ENCODE assay signal across 22 cellular contexts in genomic region chr11:60889869-60890311, GRCh38. TPM values are rescaled to one million over a fixed set of nuclear protein-coding genes. Genes with fewer than 3 reads are reported as not detected.
DNase-seq lines count a peak whose midpoint lies in the region; ATAC-seq and TF ChIP-seq lines count a peak whose summit lies in the region.
"Had no signal": no experiment of that assay in that cellular context is flagged by ENCODE, and none has a peak within 500 bp of the region (broad histone marks: within the 10 kb centered on the region; RNA-seq: fewer than 3 reads in every experiment).

No MANE protein-coding gene starts in this region.

- peak; percentile 36 for TF ChIP-seq POLR2A in GM18505 (IDR thresholded peaks at IDR 0.05; ENCODE audit: borderline replicate concordance, extremely low read depth, insufficient read depth, insufficient read length)

- DNase-seq in endothelial cell (ENCODE audit: low spot score) (no peak), GM03348 (ENCODE audit: low spot score) (no peak), AG08396 (ENCODE audit: low spot score) (no peak)
- DNase-seq in activated T-helper 2 cell treated with anti-CD3 and anti-CD28 coated beads, Interferon-gamma antibody, Interleukin-2, Interleukin-4, amounts not matched to agents 10 μg/mL and 5 μg/mL and 100 μg/mL, durations not matched to agents 14 hours and 24 hours and 36 hours (ENCODE audit: low spot score) = no peak
- DNase-seq: activated effector memory CD4-positive, alpha-beta T cell treated with Interleukin-2 at 50 U/mL for 16 hours; DMS 273 treated with DMSO at 0.1 percent for 48 hours; dorsolateral prefrontal cortex; GOT3; hippocampal formation; NCI-H1694 treated with DMSO at 0.1 percent for 48 hours; NCI-H446; ovary; SHP77; small intestine had no signal

- ATAC-seq in GM18505 (IDR thresholded peaks at IDR 0.05; ENCODE audit: unreplicated experiment) = no peak

- intact Hi-C loops in activated T-helper 2 cell treated with anti-CD3 and anti-CD28 coated beads, Interferon-gamma antibody, Interleukin-2, Interleukin-4, amounts not matched to agents 10 μg/mL and 5 μg/mL and 100 μg/mL, durations not matched to agents 14 hours and 24 hours and 36 hours (cut with micrococcal nuclease) = no loop called here

- peaks cover 18% of the 10 kb centered on the region for H3K36me3 Mint-ChIP-seq in endothelial cell (ENCODE audit: low read depth, unreplicated experiment)
- peaks cover 70% of the 10 kb centered on the region for H3K36me3 Mint-ChIP-seq in activated T-helper 2 cell treated with anti-CD3 and anti-CD28 coated beads, Interferon-gamma antibody, Interleukin-2, Interleukin-4, amounts not matched to agents 10 μg/mL and 5 μg/mL and 100 μg/mL, durations not matched to agents 14 hours and 24 hours and 36 hours (ENCODE audit: low read depth)

- peak overlapping the region; percentile 64 for H3K27ac ChIP-seq in C4-2B
- H3K27ac ChIP-seq: dorsolateral prefrontal cortex, ovary, vagina had no signal

- H3K4me1 Mint-ChIP-seq in endothelial cell (ENCODE audit: unreplicated experiment) = no peaks in the 10 kb centered on the region
- peaks cover 15% of the 10 kb centered on the region for H3K4me1 Mint-ChIP-seq in activated T-helper 2 cell treated with anti-CD3 and anti-CD28 coated beads, Interferon-gamma antibody, Interleukin-2, Interleukin-4, amounts not matched to agents 10 μg/mL and 5 μg/mL and 100 μg/mL, durations not matched to agents 14 hours and 24 hours and 36 hours (ENCODE audit: low read depth)

- no peaks in the 10 kb centered on the region for H3K9me3 Mint-ChIP-seq in endothelial cell (ENCODE audit: unreplicated experiment)
- H3K9me3 Mint-ChIP-seq in activated T-helper 2 cell treated with anti-CD3 and anti-CD28 coated beads, Interferon-gamma antibody, Interleukin-2, Interleukin-4, amounts not matched to agents 10 μg/mL and 5 μg/mL and 100 μg/mL, durations not matched to agents 14 hours and 24 hours and 36 hours = no peaks in the 10 kb centered on the region
- H3K9me3 Mint-ChIP-seq: stimulated activated naive CD8-positive, alpha-beta T cell treated with anti-CD3 and anti-CD28 coated beads, Interleukin-15, Interleukin-2, amounts not matched to agents 100 ng/mL and 50 ng/mL, for 24 hours had no signal

- TF ChIP-seq CTCF in C4-2B (conservative IDR thresholded peaks at IDR 0.05) (no peak), endothelial cell (IDR thresholded peaks at IDR 0.05; ENCODE audit: unreplicated experiment) (no peak)

- peaks cover 2% of the 10 kb centered on the region for H3K27me3 Mint-ChIP-seq in endothelial cell (ENCODE audit: unreplicated experiment)
- H3K27me3 Mint-ChIP-seq in activated T-helper 2 cell treated with anti-CD3 and anti-CD28 coated beads, Interferon-gamma antibody, Interleukin-2, Interleukin-4, amounts not matched to agents 10 μg/mL and 5 μg/mL and 100 μg/mL, durations not matched to agents 14 hours and 24 hours and 36 hours (ENCODE audit: low read depth) = no peaks in the 10 kb centered on the region
- H3K27me3 Mint-ChIP-seq: brain; stimulated activated naive CD8-positive, alpha-beta T cell treated with anti-CD3 and anti-CD28 coated beads, Interleukin-15, Interleukin-2, amounts not matched to agents 100 ng/mL and 50 ng/mL, for 24 hours had no signal

- H3K27ac Mint-ChIP-seq in endothelial cell (ENCODE audit: unreplicated experiment) = peak overlapping the region; percentile 68
- H3K27ac Mint-ChIP-seq in activated T-helper 2 cell treated with anti-CD3 and anti-CD28 coated beads, Interferon-gamma antibody, Interleukin-2, Interleukin-4, amounts not matched to agents 10 μg/mL and 5 μg/mL and 100 μg/mL, durations not matched to agents 14 hours and 24 hours and 36 hours = no peak overlapping the region
- H3K27ac Mint-ChIP-seq: stimulated activated naive CD8-positive, alpha-beta T cell treated with anti-CD3 and anti-CD28 coated beads, Interleukin-15, Interleukin-2, amounts not matched to agents 100 ng/mL and 50 ng/mL, for 24 hours had no signal

- no peak overlapping the region for H3K4me3 Mint-ChIP-seq in endothelial cell (ENCODE audit: unreplicated experiment)
- H3K4me3 Mint-ChIP-seq in activated T-helper 2 cell treated with anti-CD3 and anti-CD28 coated beads, Interferon-gamma antibody, Interleukin-2, Interleukin-4, amounts not matched to agents 10 μg/mL and 5 μg/mL and 100 μg/mL, durations not matched to agents 14 hours and 24 hours and 36 hours (ENCODE audit: low read depth) = no peak overlapping the region
- H3K4me3 Mint-ChIP-seq: brain; stimulated activated naive CD8-positive, alpha-beta T cell treated with anti-CD3 and anti-CD28 coated beads, Interleukin-15, Interleukin-2, amounts not matched to agents 100 ng/mL and 50 ng/mL, for 24 hours had no signal

RNA-seq across cellular contexts. Expression of gene PRPF19, which starts 16.5 kb away (rescaled TPM):
- total RNA-seq in endothelial cell (ENCODE audit: unreplicated experiment) = 163 TPM
- total RNA-seq in activated T-helper 2 cell treated with anti-CD3 and anti-CD28 coated beads, Interferon-gamma antibody, Interleukin-2, Interleukin-4, amounts not matched to agents 10 μg/mL and 5 μg/mL and 100 μg/mL, durations not matched to agents 14 hours and 24 hours and 36 hours = 170 and 182 TPM in 2 replicates

RNA-seq across cellular contexts. Expression of gene ZP1, which starts 22.5 kb away (rescaled TPM):
- total RNA-seq in endothelial cell (ENCODE audit: unreplicated experiment) = not detected
- not detected in 2 replicates for total RNA-seq in activated T-helper 2 cell treated with anti-CD3 and anti-CD28 coated beads, Interferon-gamma antibody, Interleukin-2, Interleukin-4, amounts not matched to agents 10 μg/mL and 5 μg/mL and 100 μg/mL, durations not matched to agents 14 hours and 24 hours and 36 hours
- total RNA-seq: fibroblast of lung, MCF 10A, ovary, vagina had no signal

RNA-seq across cellular contexts. Expression of gene TMEM109, which starts 24.1 kb away (rescaled TPM):
- 95.1 TPM for total RNA-seq in endothelial cell (ENCODE audit: unreplicated experiment)
- 112 and 120 TPM in 2 replicates for total RNA-seq in activated T-helper 2 cell treated with anti-CD3 and anti-CD28 coated beads, Interferon-gamma antibody, Interleukin-2, Interleukin-4, amounts not matched to agents 10 μg/mL and 5 μg/mL and 100 μg/mL, durations not matched to agents 14 hours and 24 hours and 36 hours

RNA-seq across cellular contexts. Expression of gene PTGDR2, which starts 34.1 kb away (rescaled TPM):
- total RNA-seq in endothelial cell (ENCODE audit: unreplicated experiment) = not detected
- 0.28 and 0.32 TPM in 2 replicates for total RNA-seq in activated T-helper 2 cell treated with anti-CD3 and anti-CD28 coated beads, Interferon-gamma antibody, Interleukin-2, Interleukin-4, amounts not matched to agents 10 μg/mL and 5 μg/mL and 100 μg/mL, durations not matched to agents 14 hours and 24 hours and 36 hours
- total RNA-seq: HT1080, MCF 10A had no signal

RNA-seq across cellular contexts. Expression of gene TMEM132A, which starts 34.4 kb away (rescaled TPM):
- 164 TPM for total RNA-seq in endothelial cell (ENCODE audit: unreplicated experiment)
- 1.1 and 1.2 TPM in 2 replicates for total RNA-seq in activated T-helper 2 cell treated with anti-CD3 and anti-CD28 coated beads, Interferon-gamma antibody, Interleukin-2, Interleukin-4, amounts not matched to agents 10 μg/mL and 5 μg/mL and 100 μg/mL, durations not matched to agents 14 hours and 24 hours and 36 hours
